In the genomic region with DNA sequence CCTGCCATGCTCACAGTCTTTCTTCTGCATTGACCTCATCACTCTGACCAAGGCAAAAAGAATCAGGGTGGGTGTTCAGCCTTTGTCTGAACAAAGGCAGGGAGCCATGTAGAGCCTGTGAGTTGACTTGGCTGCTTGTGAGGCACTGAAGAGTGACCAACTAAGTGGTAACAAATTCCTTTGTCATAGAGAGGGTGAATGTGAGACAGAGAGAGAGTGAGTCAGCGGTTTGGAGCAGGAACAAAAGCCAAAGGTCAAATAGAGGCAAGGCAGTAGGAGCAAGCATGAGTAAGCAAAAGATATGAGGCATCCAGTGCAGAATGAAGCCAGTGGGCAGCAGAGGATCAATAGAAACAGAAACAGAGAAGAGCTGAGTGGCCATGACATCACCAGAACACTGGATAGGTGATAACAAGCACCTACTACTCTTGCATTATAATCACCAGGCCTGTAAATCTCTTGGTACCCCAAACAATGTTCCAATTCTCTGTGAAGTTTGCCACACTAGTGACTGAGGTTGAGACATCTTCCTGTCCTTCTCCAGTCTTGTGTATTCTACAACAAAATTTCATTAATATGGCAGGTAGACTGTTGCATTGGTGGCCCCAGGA, we compare ENCODE assay signal across 8 cellular contexts.
DNase-seq lines count a peak whose midpoint lies in the region; ATAC-seq and TF ChIP-seq lines count a peak whose summit lies in the region.

No MANE protein-coding gene starts in this region.

- no peaks in the 10 kb centered on the region for H3K36me3 Mint-ChIP-seq in activated naive CD4-positive, alpha-beta T cell treated with anti-CD3 and anti-CD28 coated beads, Interleukin-2, amount 50 U/mL, for 72 hours
- no peaks in the 10 kb centered on the region for H3K36me3 Mint-ChIP-seq in activated naive CD4-positive, alpha-beta T cell treated with anti-CD3 and anti-CD28 coated beads for 36 hours (ENCODE audit: low read depth)
- no peaks in the 10 kb centered on the region for H3K36me3 Mint-ChIP-seq in CD8-positive, alpha-beta T cell

- no peak overlapping the region for H3K27ac Mint-ChIP-seq in activated naive CD4-positive, alpha-beta T cell treated with anti-CD3 and anti-CD28 coated beads, Interleukin-2, amount 50 U/mL, for 72 hours
- no peak overlapping the region for H3K27ac Mint-ChIP-seq in activated naive CD4-positive, alpha-beta T cell treated with anti-CD3 and anti-CD28 coated beads for 36 hours
- no peak overlapping the region for H3K27ac Mint-ChIP-seq in CD8-positive, alpha-beta T cell

- H3K27me3 ChIP-seq in right atrium auricular region = no peaks in the 10 kb centered on the region
- no peaks in the 10 kb centered on the region for H3K27me3 ChIP-seq in aorta (ENCODE audit: control insufficient read depth in 1 of 2, insufficient read depth in 2 of 2, low read length in 1 of 2)
- H3K27me3 ChIP-seq in CD8-positive, alpha-beta T cell (ENCODE audit: insufficient read depth, low read length) = no peaks in the 10 kb centered on the region

- CTCF ChIA-PET in activated naive CD4-positive, alpha-beta T cell treated with anti-CD3 and anti-CD28 coated beads for 36 hours (lab: Charles Lee) = no interaction called here
- CTCF ChIA-PET in CD8-positive, alpha-beta T cell (lab: Charles Lee) = no interaction called here

- no peak for DNase-seq in activated naive CD4-positive, alpha-beta T cell treated with anti-CD3 and anti-CD28 coated beads, Interleukin-2, amount 50 U/mL, for 72 hours (ENCODE audit: low spot score in 2 of 2)
- DNase-seq in activated naive CD4-positive, alpha-beta T cell treated with anti-CD3 and anti-CD28 coated beads for 36 hours = no peak
- peak; percentile 59 for DNase-seq in right atrium auricular region (ENCODE audit: low spot score)
- DNase-seq in aorta = peak in 1 of 2 donors; percentile 40
- no peak for DNase-seq in NCI-H1417 treated with DMSO at 0.1 percent for 48 hours (lab: John Stamatoyannopoulos, UW)
- DNase-seq in CD8-positive, alpha-beta T cell = no peak

- H3K36me3 ChIP-seq in right atrium auricular region (no peaks in the 10 kb centered on the region), aorta (ENCODE audit: control insufficient read depth in 1 of 2, insufficient read depth in 2 of 2, low read length in 1 of 2) (no peaks in the 10 kb centered on the region)
- no peaks in the 10 kb centered on the region for H3K36me3 ChIP-seq in CD8-positive, alpha-beta T cell (ENCODE audit: insufficient read depth, low read length)

- H3K4me3 Mint-ChIP-seq in activated naive CD4-positive, alpha-beta T cell treated with anti-CD3 and anti-CD28 coated beads for 36 hours = no peak overlapping the region
- no peak overlapping the region for H3K4me3 Mint-ChIP-seq in CD8-positive, alpha-beta T cell

- WGBS in aorta, 2 donors = 54% methylated on average over 1 of the region's 1 CpG

- H3K4me3 ChIP-seq in right atrium auricular region (no peak overlapping the region), aorta (ENCODE audit: low read length in 2 of 2) (no peak overlapping the region)
- H3K4me3 ChIP-seq in CD8-positive, alpha-beta T cell (ENCODE audit: low read depth, low read length) = no peak overlapping the region

- H3K4me1 ChIP-seq in right atrium auricular region (no peaks in the 10 kb centered on the region), aorta (ENCODE audit: control insufficient read depth in 1 of 2, insufficient read depth in 2 of 2, low read length in 2 of 2) (no peaks in the 10 kb centered on the region)
- no peaks in the 10 kb centered on the region for H3K4me1 ChIP-seq in CD8-positive, alpha-beta T cell (ENCODE audit: insufficient read depth, low read length)

- POLR2A ChIA-PET in CD8-positive, alpha-beta T cell (lab: Charles Lee) = interaction anchor here (1.1 kb wide), 1 partner anchor 18 kb away, joined by 3 read pairs; no protein-coding TSS in a partner anchor

- H3K9me3 ChIP-seq in right atrium auricular region (no peaks in the 10 kb centered on the region), aorta (ENCODE audit: control insufficient read depth, low read length) (no peaks in the 10 kb centered on the region)
- no peaks in the 10 kb centered on the region for H3K9me3 ChIP-seq in CD8-positive, alpha-beta T cell (ENCODE audit: low read length)

- H3K27ac ChIP-seq in right atrium auricular region (no peak overlapping the region), aorta (ENCODE audit: low read depth in 1 of 2, low read length in 2 of 2) (no peak overlapping the region)
- H3K27ac ChIP-seq in CD8-positive, alpha-beta T cell (ENCODE audit: low read depth, low read length) = no peak overlapping the region

- ATAC-seq in activated naive CD4-positive, alpha-beta T cell treated with anti-CD3 and anti-CD28 coated beads, Interleukin-2, amount 50 U/mL, for 72 hours = peak; percentile 22 to 28
- ATAC-seq in HG03342 (IDR thresholded peaks at IDR 0.05; ENCODE audit: unreplicated experiment) = peak; percentile 81
- ATAC-seq in SK-N-SH treated with all-trans-retinoic acid at 6 μM for 48 hours = peak; percentile 85
- peak; percentile 59 for ATAC-seq in aorta (ENCODE audit: low FRiP score)
- ATAC-seq in CD8-positive, alpha-beta T cell = no peak

- intact Hi-C loops in activated naive CD4-positive, alpha-beta T cell treated with anti-CD3 and anti-CD28 coated beads for 36 hours (cut with micrococcal nuclease) = no loop called here
- intact Hi-C loops in aorta (cut with DNase I) = no loop called here
- intact Hi-C loops in CD8-positive, alpha-beta T cell (cut with DNase I, micrococcal nuclease) = no loop called here

- no peaks in the 10 kb centered on the region for H3K4me1 Mint-ChIP-seq in activated naive CD4-positive, alpha-beta T cell treated with anti-CD3 and anti-CD28 coated beads for 36 hours (ENCODE audit: low read depth)
- H3K4me1 Mint-ChIP-seq in CD8-positive, alpha-beta T cell (ENCODE audit: low read depth) = peaks cover 4% of the 10 kb centered on the region

- no peaks in the 10 kb centered on the region for H3K9me3 Mint-ChIP-seq in activated naive CD4-positive, alpha-beta T cell treated with anti-CD3 and anti-CD28 coated beads, Interleukin-2, amount 50 U/mL, for 72 hours
- H3K9me3 Mint-ChIP-seq in activated naive CD4-positive, alpha-beta T cell treated with anti-CD3 and anti-CD28 coated beads for 36 hours = no peaks in the 10 kb centered on the region
- H3K9me3 Mint-ChIP-seq in CD8-positive, alpha-beta T cell = no peaks in the 10 kb centered on the region

- no peak for TF ChIP-seq CTCF in right atrium auricular region (IDR thresholded peaks at IDR 0.05)
- TF ChIP-seq CTCF in CD8-positive, alpha-beta T cell (IDR thresholded peaks at IDR 0.05) = no peak

- no peaks in the 10 kb centered on the region for H3K27me3 Mint-ChIP-seq in activated naive CD4-positive, alpha-beta T cell treated with anti-CD3 and anti-CD28 coated beads for 36 hours (ENCODE audit: low read depth)
- H3K27me3 Mint-ChIP-seq in CD8-positive, alpha-beta T cell (ENCODE audit: low read depth) = no peaks in the 10 kb centered on the region

TF ChIP-seq in SK-N-SH treated with all-trans-retinoic acid at 6 μM for 48 hours, 23 proteins besides CTCF, POLR2A, EP300 and RAD21 (continues in another document):
- no peak for TF ChIP-seq TOX (CRISPR knock-in tag; IDR thresholded peaks at IDR 0.05; ENCODE audit: borderline replicate concordance)
- TF ChIP-seq, protein P1, sequence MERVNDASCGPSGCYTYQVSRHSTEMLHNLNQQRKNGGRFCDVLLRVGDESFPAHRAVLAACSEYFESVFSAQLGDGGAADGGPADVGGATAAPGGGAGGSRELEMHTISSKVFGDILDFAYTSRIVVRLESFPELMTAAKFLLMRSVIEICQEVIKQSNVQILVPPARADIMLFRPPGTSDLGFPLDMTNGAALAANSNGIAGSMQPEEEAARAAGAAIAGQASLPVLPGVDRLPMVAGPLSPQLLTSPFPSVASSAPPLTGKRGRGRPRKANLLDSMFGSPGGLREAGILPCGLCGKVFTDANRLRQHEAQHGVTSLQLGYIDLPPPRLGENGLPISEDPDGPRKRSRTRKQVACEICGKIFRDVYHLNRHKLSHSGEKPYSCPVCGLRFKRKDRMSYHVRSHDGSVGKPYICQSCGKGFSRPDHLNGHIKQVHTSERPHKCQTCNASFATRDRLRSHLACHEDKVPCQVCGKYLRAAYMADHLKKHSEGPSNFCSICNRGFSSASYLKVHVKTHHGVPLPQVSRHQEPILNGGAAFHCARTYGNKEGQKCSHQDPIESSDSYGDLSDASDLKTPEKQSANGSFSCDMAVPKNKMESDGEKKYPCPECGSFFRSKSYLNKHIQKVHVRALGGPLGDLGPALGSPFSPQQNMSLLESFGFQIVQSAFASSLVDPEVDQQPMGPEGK (CRISPR knock-in tag; IDR thresholded peaks at IDR 0.05; ENCODE audit: borderline replicate concordance) = no peak
- TF ChIP-seq, protein P2, sequence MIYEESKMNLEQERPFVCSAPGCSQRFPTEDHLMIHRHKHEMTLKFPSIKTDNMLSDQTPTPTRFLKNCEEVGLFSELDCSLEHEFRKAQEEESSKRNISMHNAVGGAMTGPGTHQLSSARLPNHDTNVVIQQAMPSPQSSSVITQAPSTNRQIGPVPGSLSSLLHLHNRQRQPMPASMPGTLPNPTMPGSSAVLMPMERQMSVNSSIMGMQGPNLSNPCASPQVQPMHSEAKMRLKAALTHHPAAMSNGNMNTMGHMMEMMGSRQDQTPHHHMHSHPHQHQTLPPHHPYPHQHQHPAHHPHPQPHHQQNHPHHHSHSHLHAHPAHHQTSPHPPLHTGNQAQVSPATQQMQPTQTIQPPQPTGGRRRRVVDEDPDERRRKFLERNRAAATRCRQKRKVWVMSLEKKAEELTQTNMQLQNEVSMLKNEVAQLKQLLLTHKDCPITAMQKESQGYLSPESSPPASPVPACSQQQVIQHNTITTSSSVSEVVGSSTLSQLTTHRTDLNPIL (CRISPR knock-in tag; IDR thresholded peaks at IDR 0.05; ENCODE audit: low read depth) = no peak
